ENCODE assay signal across 21 cellular contexts in genomic region chr18:57242285-57242684, GRCh38.
"Had no signal": no experiment of that assay in that cellular context is flagged by ENCODE, and none has a peak within 500 bp of the region (broad histone marks: within the 10 kb centered on the region; RNA-seq: fewer than 3 reads in every experiment).

No MANE protein-coding gene starts in this region.

- H3K4me1 ChIP-seq: adrenal gland, ascending aorta, heart left ventricle, pancreas, psoas muscle, right atrium auricular region, stomach, suprapubic skin, tibial nerve had no signal

- DNase-seq: activated CD4-positive, alpha-beta T cell treated with anti-CD3 and anti-CD28 coated beads for 1 hour; activated CD4-positive, alpha-beta T cell treated with anti-CD3 and anti-CD28 coated beads, Interleukin-2, amount 50 U/mL, for 1 hour; activated CD8-positive, alpha-beta T cell treated with anti-CD3 and anti-CD28 coated beads, Interleukin-2, amount 10 ng/mL, durations not matched to agents 7 days and 5 days; activated naive CD4-positive, alpha-beta T cell; adrenal gland; brain microvascular endothelial cell; caudate nucleus; effector CD4-positive, alpha-beta T cell; heart left ventricle; immature natural killer cell; left ventricle myocardium superior; nephron progenitor cell; pancreas; psoas muscle; stimulated activated CD4-positive, alpha-beta T cell treated with anti-CD3 and anti-CD28 coated beads, Interleukin-1b, Interleukin-23, amount 100 ng/mL, for 48 hours; stomach had no signal

- H3K27me3 ChIP-seq: adrenal gland, ascending aorta, brain microvascular endothelial cell, pancreas, right atrium auricular region, suprapubic skin, tibial nerve had no signal

- H3K9me3 ChIP-seq: adrenal gland, ascending aorta, heart left ventricle, pancreas, psoas muscle, right atrium auricular region, stomach, suprapubic skin, tibial nerve had no signal

- H3K4me3 ChIP-seq: adrenal gland, ascending aorta, heart left ventricle, pancreas, psoas muscle, right atrium auricular region, stomach, suprapubic skin, tibial nerve had no signal

- ATAC-seq: activated CD8-positive, alpha-beta T cell treated with anti-CD3 and anti-CD28 coated beads, Interleukin-2, amount 10 ng/mL, durations not matched to agents 7 days and 5 days; heart left ventricle; left ventricle myocardium superior; psoas muscle; stimulated activated effector memory CD8-positive, alpha-beta T cell treated with anti-CD3 and anti-CD28 coated beads, Interleukin-12 subunit alpha, Interleukin-12 subunit beta, amount 100 ng/mL, for 72 hours had no signal

- H3K36me3 ChIP-seq: adrenal gland, ascending aorta, brain microvascular endothelial cell, heart left ventricle, pancreas, right atrium auricular region, stomach, suprapubic skin, tibial nerve had no signal

- H3K27ac ChIP-seq: adrenal gland, ascending aorta, brain microvascular endothelial cell, heart left ventricle, pancreas, psoas muscle, right atrium auricular region, stomach, suprapubic skin, tibial nerve had no signal
